Comparison of ENCODE assay signal across 27 cellular contexts in the genomic region with DNA sequence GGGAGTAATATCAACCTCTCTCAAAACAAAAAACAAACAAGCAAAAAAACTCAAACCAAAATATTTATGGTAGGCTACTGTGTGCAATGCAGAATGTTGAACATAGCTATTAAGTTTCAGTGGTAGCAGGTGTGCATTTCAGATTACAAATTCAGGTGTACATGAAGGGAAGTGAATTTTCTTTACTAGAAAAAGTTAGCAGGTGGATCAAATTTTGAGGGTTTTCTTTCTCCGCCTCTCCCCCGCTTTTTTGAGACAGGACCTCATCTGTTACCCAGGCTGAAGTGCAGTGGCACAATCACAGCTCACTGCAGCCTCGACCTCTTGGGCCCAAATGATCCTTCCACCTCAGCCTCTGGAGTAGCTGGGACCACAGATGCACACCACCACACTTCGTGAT.
"Had no signal": no experiment of that assay in that cellular context is flagged by ENCODE, and none has a peak within 500 bp of the region (broad histone marks: within the 10 kb centered on the region; RNA-seq: fewer than 3 reads in every experiment).

No MANE protein-coding gene starts in this region.

- H3K9ac ChIP-seq: neural progenitor cell had no signal

- H3K27me3 Mint-ChIP-seq: progenitor cell of endocrine pancreas; stimulated activated naive CD8-positive, alpha-beta T cell treated with anti-CD3 and anti-CD28 coated beads, Interleukin-15, amount 100 ng/mL, for 72 hours had no signal

- H3K27ac Mint-ChIP-seq: mesothelial cell of epicardium; naive B cell; natural killer cell; nephron progenitor cell; neural progenitor cell; progenitor cell of endocrine pancreas; stimulated activated memory B cell treated with anti-CD40 and anti-IgM and Interleukin-4, amounts not matched to agents 10 μg/mL and 1 μg/mL and 100 μg/mL, for 72 hours; stimulated activated naive CD8-positive, alpha-beta T cell treated with anti-CD3 and anti-CD28 coated beads, Interleukin-15, amount 100 ng/mL, for 72 hours had no signal

- H3K9me3 ChIP-seq: left ventricle myocardium inferior, neutrophil, ovary, right atrium auricular region, right lobe of liver, transverse colon, upper lobe of left lung, vagina had no signal

- H3K27me3 ChIP-seq: neural progenitor cell, neutrophil, ovary, right atrium auricular region, right lobe of liver, transverse colon, upper lobe of left lung, vagina had no signal

- H3K36me3 Mint-ChIP-seq: mesothelial cell of epicardium; naive B cell; natural killer cell; neural progenitor cell; stimulated activated memory B cell treated with anti-CD40 and anti-IgM and Interleukin-4, amounts not matched to agents 10 μg/mL and 1 μg/mL and 100 μg/mL, for 72 hours had no signal

- H3K4me2 ChIP-seq: neural progenitor cell, smooth muscle cell had no signal

- H3K4me3 ChIP-seq: left ventricle myocardium inferior, lung, neural progenitor cell, ovary, right atrium auricular region, right lobe of liver, smooth muscle cell, transverse colon, upper lobe of left lung, vagina had no signal

- H3K27ac ChIP-seq: left ventricle myocardium inferior, neural progenitor cell, neutrophil, ovary, right atrium auricular region, right lobe of liver, transverse colon, upper lobe of left lung, vagina had no signal

- H2AFZ ChIP-seq: neural progenitor cell had no signal

- H3K4me1 ChIP-seq: left ventricle myocardium inferior, neural progenitor cell, right atrium auricular region, right lobe of liver, transverse colon, upper lobe of left lung, vagina had no signal

- H3K9me3 Mint-ChIP-seq: naive B cell; natural killer cell; neural progenitor cell; stimulated activated memory B cell treated with anti-CD40 and anti-IgM and Interleukin-4, amounts not matched to agents 10 μg/mL and 1 μg/mL and 100 μg/mL, for 72 hours; stimulated activated naive CD8-positive, alpha-beta T cell treated with anti-CD3 and anti-CD28 coated beads, Interleukin-15, amount 100 ng/mL, for 72 hours had no signal

- DNase-seq: islet precursor cell; left ventricle myocardium inferior; mesendoderm; naive B cell; natural killer cell; nephron progenitor cell; occipital lobe; ovary; right lobe of liver; stimulated activated CD4-positive, alpha-beta T cell treated with anti-CD3 and anti-CD28 coated beads, Interleukin-1b, Interleukin-23, amount 100 ng/mL, for 48 hours; stimulated activated CD4-positive, alpha-beta T cell treated with anti-CD3 and anti-CD28 coated beads, Interleukin-2, amount 100 ng/mL, for 48 hours; stimulated activated CD4-positive, alpha-beta T cell treated with anti-CD3 and anti-CD28 coated beads, Interleukin-4, amount 100 ng/mL, for 4 hours; stimulated activated CD8-positive, alpha-beta memory T cell treated with anti-CD3 and anti-CD28 coated beads, Interleukin-4, amount 100 ng/mL, for 48 hours; stimulated activated naive CD4-positive, alpha-beta T cell treated with Interleukin-2 at 50 U/mL for 16 hours; stimulated activated naive CD8-positive, alpha-beta T cell treated with anti-CD3 and anti-CD28 coated beads, Interleukin-15, amount 100 ng/mL, for 72 hours; substantia nigra; transverse colon; upper lobe of left lung had no signal

- ATAC-seq: natural killer cell; right lobe of liver; stimulated activated memory B cell treated with anti-CD40 and anti-IgM and Interleukin-4, amounts not matched to agents 10 μg/mL and 1 μg/mL and 100 μg/mL, for 72 hours; stimulated activated naive CD8-positive, alpha-beta T cell treated with anti-CD3 and anti-CD28 coated beads, Interleukin-15, amount 100 ng/mL, for 72 hours had no signal

- H3K36me3 ChIP-seq: left ventricle myocardium inferior, neural progenitor cell, neutrophil, ovary, right atrium auricular region, right lobe of liver, transverse colon, upper lobe of left lung, vagina had no signal

- H3K4me3 Mint-ChIP-seq: mesothelial cell of epicardium; naive B cell; natural killer cell; nephron progenitor cell; neural progenitor cell; stimulated activated memory B cell treated with anti-CD40 and anti-IgM and Interleukin-4, amounts not matched to agents 10 μg/mL and 1 μg/mL and 100 μg/mL, for 72 hours; stimulated activated naive CD8-positive, alpha-beta T cell treated with anti-CD3 and anti-CD28 coated beads, Interleukin-15, amount 100 ng/mL, for 72 hours had no signal

- H3K4me1 Mint-ChIP-seq: mesothelial cell of epicardium; naive B cell; natural killer cell; neural progenitor cell; stimulated activated memory B cell treated with anti-CD40 and anti-IgM and Interleukin-4, amounts not matched to agents 10 μg/mL and 1 μg/mL and 100 μg/mL, for 72 hours; stimulated activated naive CD8-positive, alpha-beta T cell treated with anti-CD3 and anti-CD28 coated beads, Interleukin-15, amount 100 ng/mL, for 72 hours had no signal
